8 cellular contexts compared by ENCODE assay signal in the genomic region with DNA sequence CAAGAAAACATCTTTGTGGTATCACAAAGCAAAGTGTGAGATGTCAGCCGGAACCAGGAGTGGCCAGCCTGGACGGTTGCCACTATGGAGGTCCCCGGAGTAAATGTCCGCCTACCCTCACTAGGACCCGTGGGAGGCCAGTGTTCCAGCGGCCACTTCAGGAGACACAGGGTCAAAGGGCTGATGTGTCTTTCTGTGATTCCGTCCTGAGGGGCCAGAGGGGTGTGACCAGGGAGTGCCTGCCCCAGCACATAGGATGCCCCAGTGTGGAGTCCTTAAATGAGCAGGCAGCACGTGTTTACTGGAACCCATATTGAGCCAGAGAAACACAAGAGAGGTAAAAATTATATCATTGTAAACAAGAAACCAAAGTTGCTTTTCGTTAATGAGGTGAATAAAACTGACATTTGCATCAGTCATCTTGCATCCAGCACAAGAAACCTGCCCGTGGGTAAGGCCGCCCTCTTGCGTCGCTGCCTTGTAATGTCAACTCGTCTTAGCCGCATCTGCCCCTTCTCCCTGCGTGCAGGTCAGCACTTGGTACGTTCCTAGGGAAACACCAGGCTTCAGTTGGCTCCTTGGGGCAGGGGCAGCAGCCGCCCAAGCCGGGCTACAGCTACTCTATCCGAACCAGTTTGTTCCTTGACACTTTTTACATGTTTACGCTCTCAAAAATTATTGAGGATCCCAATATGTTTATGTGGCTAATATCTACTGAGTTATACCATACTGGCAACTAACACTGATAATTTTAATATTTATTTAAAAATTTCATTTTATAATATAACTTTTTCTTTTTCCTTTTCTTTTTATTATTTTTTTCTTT. TPM values are rescaled to one million over a fixed set of nuclear protein-coding genes. Genes with fewer than 3 reads are reported as not detected.
DNase-seq lines count a peak whose midpoint lies in the region; ATAC-seq and TF ChIP-seq lines count a peak whose summit lies in the region.

No MANE protein-coding gene starts in this region.

- in situ Hi-C loops in HAP-1 (cut with MboI; ENCODE audit: low sequenced_read_pairs) = no loop called here

- intact Hi-C loops in tibial artery (cut with DNase I; ENCODE audit: low total_unique reads) = loop anchor here (2.0 to 5.0 kb wide), 2 partner anchors 85 to 136 kb away; a partner anchor contains a TSS

- H3K9me3 Mint-ChIP-seq in osteocyte (ENCODE audit: unreplicated experiment) = peaks cover 14% of the 10 kb centered on the region

- peak; percentile 92 for TF ChIP-seq CTCF in MM.1S (IDR thresholded peaks at IDR 0.05; ENCODE audit: low read length)
- TF ChIP-seq CTCF in gastroesophageal sphincter (IDR thresholded peaks at IDR 0.05) = peak; percentile 76 to 92 (median 83)
- peak; percentile 94 for TF ChIP-seq CTCF in osteocyte (IDR thresholded peaks at IDR 0.05)
- peak; percentile 84 to 89 for TF ChIP-seq CTCF in tibial artery (IDR thresholded peaks at IDR 0.05)

- H3K4me2 ChIP-seq in MM.1S (ENCODE audit: low read depth, low read length) = peak overlapping the region; percentile 19; the same call in 1 of the 2 replicates

- H3K36me3 ChIP-seq in HAP-1 (replicated peaks) (no peaks in the 10 kb centered on the region), MM.1S (replicated peaks; ENCODE audit: insufficient read depth, low read length) (no peaks in the 10 kb centered on the region), gastroesophageal sphincter (no peaks in the 10 kb centered on the region), tibial artery (no peaks in the 10 kb centered on the region)

- no peaks in the 10 kb centered on the region for H3K27me3 Mint-ChIP-seq in osteocyte (ENCODE audit: unreplicated experiment)

- WGBS in gastroesophageal sphincter (ENCODE audit: low coverage in 1 of 2), 2 donors = 10 to 21% methylated on average over 18 to 19 of the region's 21 CpGs

- H3K4me3 Mint-ChIP-seq in osteocyte (ENCODE audit: unreplicated experiment) = no peak overlapping the region

- H3K27ac Mint-ChIP-seq in osteocyte (ENCODE audit: unreplicated experiment) = peak overlapping the region; percentile 57

- H3K27me3 ChIP-seq in HAP-1 (ENCODE audit: low read depth) (no peaks in the 10 kb centered on the region), MM.1S (replicated peaks; ENCODE audit: insufficient read depth, low read length) (no peaks in the 10 kb centered on the region), gastroesophageal sphincter (no peaks in the 10 kb centered on the region), tibial artery (peaks cover 0 to 6% of the 10 kb centered on the region in 2 donors)

- H3K4me1 Mint-ChIP-seq in osteocyte (ENCODE audit: unreplicated experiment) = peaks cover 37% of the 10 kb centered on the region

- H3K4me3 ChIP-seq in HAP-1 (no peak overlapping the region), MM.1S (ENCODE audit: low read length) (no peak overlapping the region), gastroesophageal sphincter (no peak overlapping the region), tibial artery (no peak overlapping the region)

- TF ChIP-seq EP300 in gastroesophageal sphincter (IDR thresholded peaks at IDR 0.05) = no peak

- H3K4me1 ChIP-seq in HAP-1 (peaks cover 3% of the 10 kb centered on the region; the same call in 1 of the 2 replicates), MM.1S (ENCODE audit: low read length) (no peaks in the 10 kb centered on the region), gastroesophageal sphincter (peaks cover 0 to 17% (median 2%) of the 10 kb centered on the region in 3 donors), tibial artery (peaks cover 0 to 3% (median 0%) of the 10 kb centered on the region in 4 donors)

- H3K9ac ChIP-seq in MM.1S (ENCODE audit: low read length) = no peak overlapping the region

- peak; percentile 69 for ATAC-seq in gastroesophageal sphincter

- H3K9me2 ChIP-seq in MM.1S (replicated peaks; ENCODE audit: insufficient read depth, low read length) = no peaks in the 10 kb centered on the region

- no peak overlapping the region for H2AFZ ChIP-seq in MM.1S (ENCODE audit: low read length)

- H3K27ac ChIP-seq in MM.1S (ENCODE audit: low read length) (no peak overlapping the region), gastroesophageal sphincter (no peak overlapping the region), tibial artery (no peak overlapping the region)

- H3K79me2 ChIP-seq in MM.1S (ENCODE audit: low read length) = no peaks in the 10 kb centered on the region

- TF ChIP-seq POLR2A in gastroesophageal sphincter (IDR thresholded peaks at IDR 0.05) = no peak

- H3F3A ChIP-seq in MM.1S (ENCODE audit: insufficient read depth, low read length) = no peaks in the 10 kb centered on the region

- H3K9me3 ChIP-seq in HAP-1 = no peaks in the 10 kb centered on the region
- no peaks in the 10 kb centered on the region for H3K9me3 ChIP-seq in MM.1S (replicated peaks; ENCODE audit: insufficient read depth, low read length)
- H3K9me3 ChIP-seq in gastroesophageal sphincter = peaks cover 0 to 13% (median 0%) of the 10 kb centered on the region in 3 donors
- H3K9me3 ChIP-seq in tibial artery = no peaks in the 10 kb centered on the region

- DNase-seq in GDM1 (lab: John Stamatoyannopoulos, UW) (peak; percentile 61), HAP-1 (ENCODE audit: low spot score in 2 of 2) (peak; percentile 75 to 89), MM.1S (peak; percentile 85), SHP77 treated with DMSO at 0.1 percent for 48 hours (lab: John Stamatoyannopoulos, UW) (peak; percentile 71), osteocyte (ENCODE audit: extremely low spot score, unreplicated experiment) (peak; percentile 94), tibial artery (peak; percentile 75 to 88)
- DNase-seq in activated T-helper 9 cell treated with anti-CD3 and anti-CD28 coated beads, Interleukin-2, amount 50 U/mL, for 16 hours (ENCODE audit: low read depth) = peak; percentile 49

- no peaks in the 10 kb centered on the region for H3K36me3 Mint-ChIP-seq in osteocyte (ENCODE audit: unreplicated experiment)

- no peaks in the 10 kb centered on the region for H4K20me1 ChIP-seq in MM.1S (ENCODE audit: insufficient read depth, low read length)

RNA-seq across cellular contexts. Expression of a gene that starts 46.7 kb away (rescaled TPM):
- total RNA-seq in gastroesophageal sphincter (100 to 1,000 TPM; 143 to 234 (median 177) TPM), osteocyte (560 and 578 TPM in 2 replicates)
